ENCODE assay signal across 9 cellular contexts in genomic region chr9:87336407-87336806, GRCh38.
DNase-seq lines count a peak whose midpoint lies in the region; ATAC-seq and TF ChIP-seq lines count a peak whose summit lies in the region.
"Had no signal": no experiment of that assay in that cellular context is flagged by ENCODE, and none has a peak within 500 bp of the region (broad histone marks: within the 10 kb centered on the region; RNA-seq: fewer than 3 reads in every experiment).

No MANE protein-coding gene starts in this region.

- no peak for ATAC-seq in PC-3
- no peak for ATAC-seq in HG02938 (IDR thresholded peaks at IDR 0.05; ENCODE audit: unreplicated experiment)
- no peak for ATAC-seq in stimulated activated effector memory CD8-positive, alpha-beta T cell treated with anti-CD3 and anti-CD28 coated beads, Interleukin-12 subunit alpha, Interleukin-12 subunit beta, amount 100 ng/mL, for 72 hours
- ATAC-seq in GM21737 (IDR thresholded peaks at IDR 0.05; ENCODE audit: unreplicated experiment), result no peak

- no peak overlapping the region for H3K27ac Mint-ChIP-seq in stimulated activated effector memory CD8-positive, alpha-beta T cell treated with anti-CD3 and anti-CD28 coated beads, Interleukin-12 subunit alpha, Interleukin-12 subunit beta, amount 100 ng/mL, for 72 hours
- H3K27ac Mint-ChIP-seq: stimulated activated naive CD8-positive, alpha-beta T cell treated with anti-CD3 and anti-CD28 coated beads, Interleukin-15, Interleukin-2, amounts not matched to agents 100 ng/mL and 50 ng/mL, for 24 hours had no signal

- no peak overlapping the region for H3K4me3 Mint-ChIP-seq in stimulated activated effector memory CD8-positive, alpha-beta T cell treated with anti-CD3 and anti-CD28 coated beads, Interleukin-12 subunit alpha, Interleukin-12 subunit beta, amount 100 ng/mL, for 72 hours

- peak; percentile 48 for DNase-seq in AG08395 (ENCODE audit: low spot score)
- DNase-seq in PC-3, result peak; percentile 4
- DNase-seq in fibroblast of the aortic adventitia (ENCODE audit: low read depth), result peak; percentile 28
- no peak for DNase-seq in stimulated activated effector memory CD8-positive, alpha-beta T cell treated with anti-CD3 and anti-CD28 coated beads, Interleukin-12 subunit alpha, Interleukin-12 subunit beta, amount 100 ng/mL, for 72 hours (ENCODE audit: low spot score in 2 of 2)
- no peak for DNase-seq in G401 (ENCODE audit: low spot score)

- H3K79me2 ChIP-seq in PC-3 (ENCODE audit: low read length), result no peaks in the 10 kb centered on the region

- H2AFZ ChIP-seq in PC-3 (ENCODE audit: low read length), result no peak overlapping the region

- no peaks in the 10 kb centered on the region for H4K20me1 ChIP-seq in PC-3 (ENCODE audit: low read length)

- no peaks in the 10 kb centered on the region for H3K9me3 Mint-ChIP-seq in stimulated activated effector memory CD8-positive, alpha-beta T cell treated with anti-CD3 and anti-CD28 coated beads, Interleukin-12 subunit alpha, Interleukin-12 subunit beta, amount 100 ng/mL, for 72 hours

- peaks cover 7% of the 10 kb centered on the region for H3K4me1 Mint-ChIP-seq in stimulated activated effector memory CD8-positive, alpha-beta T cell treated with anti-CD3 and anti-CD28 coated beads, Interleukin-12 subunit alpha, Interleukin-12 subunit beta, amount 100 ng/mL, for 72 hours

- H3K9ac ChIP-seq in PC-3 (ENCODE audit: low read length), result no peak overlapping the region

- H3K36me3 ChIP-seq in PC-3 (ENCODE audit: low read depth, low read length), result no peaks in the 10 kb centered on the region

- intact Hi-C loops in PC-3 (cut with micrococcal nuclease), result loop anchor here (5.0 kb wide), 1 partner anchor 924 kb away; no protein-coding TSS in a partner anchor

- H3K4me3 ChIP-seq in GM12875 (ENCODE audit: low read depth, low read length) (no peak overlapping the region), PC-3 (ENCODE audit: low read length) (no peak overlapping the region), fibroblast of the aortic adventitia (ENCODE audit: low read depth, low read length) (no peak overlapping the region)

- no peaks in the 10 kb centered on the region for H3K9me3 ChIP-seq in PC-3 (ENCODE audit: low read length)

- H3K4me1 ChIP-seq in PC-3 (ENCODE audit: insufficient read depth, low read length), result no peaks in the 10 kb centered on the region

- H3K27ac ChIP-seq in PC-3 (ENCODE audit: low read length), result no peak overlapping the region

- in situ Hi-C loops in G401 (cut with HindIII; ENCODE audit: low sequenced_read_pairs), result no loop called here

- POLR2A ChIA-PET in PC-3 (lab: Charles Lee; ENCODE audit: unreplicated experiment), result no interaction called here

- peaks cover 20% of the 10 kb centered on the region; the same call in 1 of the 2 replicates for H3K27me3 ChIP-seq in PC-3 (ENCODE audit: low read length)

- H3K9me2 ChIP-seq in PC-3 (replicated peaks; ENCODE audit: low read length), result no peaks in the 10 kb centered on the region

- H3F3A ChIP-seq in PC-3 (ENCODE audit: low read length, unreplicated experiment), result no peaks in the 10 kb centered on the region

- CTCF ChIA-PET in PC-3 (lab: Charles Lee), result no interaction called here

- H3K36me3 Mint-ChIP-seq in stimulated activated effector memory CD8-positive, alpha-beta T cell treated with anti-CD3 and anti-CD28 coated beads, Interleukin-12 subunit alpha, Interleukin-12 subunit beta, amount 100 ng/mL, for 72 hours, result no peaks in the 10 kb centered on the region

- TF ChIP-seq CTCF in GM12875 (IDR thresholded peaks at IDR 0.05; ENCODE audit: borderline replicate concordance, insufficient read depth, low read depth, low read length), result peak; percentile 52; the same call in 1 of the 2 replicates
- TF ChIP-seq CTCF in PC-3 (conservative IDR thresholded peaks at IDR 0.05; ENCODE audit: low read depth, low read length), result no peak
- peak; percentile 41 for TF ChIP-seq CTCF in fibroblast of the aortic adventitia (IDR thresholded peaks at IDR 0.05; ENCODE audit: insufficient read depth, low read length)

- no peak overlapping the region for H3K4me2 ChIP-seq in PC-3 (ENCODE audit: low read length)

- no TSS peak for BruUV-seq in PC-3 (replicated peaks; lab: Mats Ljungman, UMichigan)

Comparison
In these comparisons a context has a peak if more than half of its experiments do, and no peak if none do; other contexts are left out.
1. DNase-seq: peak in AG08395 (single experiment), PC-3 (single experiment) and fibroblast of the aortic adventitia (single experiment); none in stimulated activated effector memory CD8-positive, alpha-beta T cell treated with anti-CD3 and anti-CD28 coated beads, Interleukin-12 subunit alpha, Interleukin-12 subunit beta, amount 100 ng/mL, for 72 hours (0 of 2) and G401 (single experiment).